2 cellular contexts compared by ENCODE assay signal in the genomic region with DNA sequence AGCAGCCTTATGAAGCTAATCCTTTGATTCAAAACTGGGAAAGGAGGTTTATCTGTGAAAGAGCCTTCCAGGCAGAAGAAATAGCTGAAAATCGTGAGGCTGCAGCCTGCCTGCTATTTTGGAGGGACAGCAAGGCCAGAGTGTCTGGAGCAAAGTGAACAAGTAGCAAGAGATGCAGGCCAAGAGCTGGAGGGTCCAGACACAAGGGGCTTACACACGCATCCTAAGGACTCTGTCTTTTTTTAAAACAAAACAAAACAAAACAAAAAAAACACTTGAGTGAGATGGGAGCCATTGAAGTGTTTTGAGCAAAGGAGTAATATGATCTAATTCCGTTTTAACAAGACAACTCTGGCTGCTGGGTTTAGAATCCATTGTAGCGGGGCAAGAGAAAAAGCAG.
TF ChIP-seq lines count a peak whose summit lies in the region.

No MANE protein-coding gene starts in this region.

TF ChIP-seq in GM23338, 12 proteins besides CTCF, POLR2A, EP300 and RAD21 (continued from another document):
- TF ChIP-seq, protein P1, sequence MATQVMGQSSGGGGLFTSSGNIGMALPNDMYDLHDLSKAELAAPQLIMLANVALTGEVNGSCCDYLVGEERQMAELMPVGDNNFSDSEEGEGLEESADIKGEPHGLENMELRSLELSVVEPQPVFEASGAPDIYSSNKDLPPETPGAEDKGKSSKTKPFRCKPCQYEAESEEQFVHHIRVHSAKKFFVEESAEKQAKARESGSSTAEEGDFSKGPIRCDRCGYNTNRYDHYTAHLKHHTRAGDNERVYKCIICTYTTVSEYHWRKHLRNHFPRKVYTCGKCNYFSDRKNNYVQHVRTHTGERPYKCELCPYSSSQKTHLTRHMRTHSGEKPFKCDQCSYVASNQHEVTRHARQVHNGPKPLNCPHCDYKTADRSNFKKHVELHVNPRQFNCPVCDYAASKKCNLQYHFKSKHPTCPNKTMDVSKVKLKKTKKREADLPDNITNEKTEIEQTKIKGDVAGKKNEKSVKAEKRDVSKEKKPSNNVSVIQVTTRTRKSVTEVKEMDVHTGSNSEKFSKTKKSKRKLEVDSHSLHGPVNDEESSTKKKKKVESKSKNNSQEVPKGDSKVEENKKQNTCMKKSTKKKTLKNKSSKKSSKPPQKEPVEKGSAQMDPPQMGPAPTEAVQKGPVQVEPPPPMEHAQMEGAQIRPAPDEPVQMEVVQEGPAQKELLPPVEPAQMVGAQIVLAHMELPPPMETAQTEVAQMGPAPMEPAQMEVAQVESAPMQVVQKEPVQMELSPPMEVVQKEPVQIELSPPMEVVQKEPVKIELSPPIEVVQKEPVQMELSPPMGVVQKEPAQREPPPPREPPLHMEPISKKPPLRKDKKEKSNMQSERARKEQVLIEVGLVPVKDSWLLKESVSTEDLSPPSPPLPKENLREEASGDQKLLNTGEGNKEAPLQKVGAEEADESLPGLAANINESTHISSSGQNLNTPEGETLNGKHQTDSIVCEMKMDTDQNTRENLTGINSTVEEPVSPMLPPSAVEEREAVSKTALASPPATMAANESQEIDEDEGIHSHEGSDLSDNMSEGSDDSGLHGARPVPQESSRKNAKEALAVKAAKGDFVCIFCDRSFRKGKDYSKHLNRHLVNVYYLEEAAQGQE (IDR thresholded peaks at IDR 0.05; ENCODE audit: unreplicated experiment) = no peak
- TF ChIP-seq EZH2phosphoT487 (IDR thresholded peaks at IDR 0.05; ENCODE audit: unreplicated experiment) (no peak), STAT1 (IDR thresholded peaks at IDR 0.05; ENCODE audit: unreplicated experiment) (no peak), POLR2AphosphoS5 (IDR thresholded peaks at IDR 0.05; ENCODE audit: low read depth) (no peak), ZNF331 (CRISPR knock-in tag; IDR thresholded peaks at IDR 0.05; ENCODE audit: low read depth) (no peak), ZNF114 (CRISPR knock-in tag; IDR thresholded peaks at IDR 0.05) (no peak), JUNB (IDR thresholded peaks at IDR 0.05; ENCODE audit: unreplicated experiment) (no peak), EZH2 (IDR thresholded peaks at IDR 0.05; ENCODE audit: low read depth, unreplicated experiment) (no peak)
- TF ChIP-seq, protein P2, sequence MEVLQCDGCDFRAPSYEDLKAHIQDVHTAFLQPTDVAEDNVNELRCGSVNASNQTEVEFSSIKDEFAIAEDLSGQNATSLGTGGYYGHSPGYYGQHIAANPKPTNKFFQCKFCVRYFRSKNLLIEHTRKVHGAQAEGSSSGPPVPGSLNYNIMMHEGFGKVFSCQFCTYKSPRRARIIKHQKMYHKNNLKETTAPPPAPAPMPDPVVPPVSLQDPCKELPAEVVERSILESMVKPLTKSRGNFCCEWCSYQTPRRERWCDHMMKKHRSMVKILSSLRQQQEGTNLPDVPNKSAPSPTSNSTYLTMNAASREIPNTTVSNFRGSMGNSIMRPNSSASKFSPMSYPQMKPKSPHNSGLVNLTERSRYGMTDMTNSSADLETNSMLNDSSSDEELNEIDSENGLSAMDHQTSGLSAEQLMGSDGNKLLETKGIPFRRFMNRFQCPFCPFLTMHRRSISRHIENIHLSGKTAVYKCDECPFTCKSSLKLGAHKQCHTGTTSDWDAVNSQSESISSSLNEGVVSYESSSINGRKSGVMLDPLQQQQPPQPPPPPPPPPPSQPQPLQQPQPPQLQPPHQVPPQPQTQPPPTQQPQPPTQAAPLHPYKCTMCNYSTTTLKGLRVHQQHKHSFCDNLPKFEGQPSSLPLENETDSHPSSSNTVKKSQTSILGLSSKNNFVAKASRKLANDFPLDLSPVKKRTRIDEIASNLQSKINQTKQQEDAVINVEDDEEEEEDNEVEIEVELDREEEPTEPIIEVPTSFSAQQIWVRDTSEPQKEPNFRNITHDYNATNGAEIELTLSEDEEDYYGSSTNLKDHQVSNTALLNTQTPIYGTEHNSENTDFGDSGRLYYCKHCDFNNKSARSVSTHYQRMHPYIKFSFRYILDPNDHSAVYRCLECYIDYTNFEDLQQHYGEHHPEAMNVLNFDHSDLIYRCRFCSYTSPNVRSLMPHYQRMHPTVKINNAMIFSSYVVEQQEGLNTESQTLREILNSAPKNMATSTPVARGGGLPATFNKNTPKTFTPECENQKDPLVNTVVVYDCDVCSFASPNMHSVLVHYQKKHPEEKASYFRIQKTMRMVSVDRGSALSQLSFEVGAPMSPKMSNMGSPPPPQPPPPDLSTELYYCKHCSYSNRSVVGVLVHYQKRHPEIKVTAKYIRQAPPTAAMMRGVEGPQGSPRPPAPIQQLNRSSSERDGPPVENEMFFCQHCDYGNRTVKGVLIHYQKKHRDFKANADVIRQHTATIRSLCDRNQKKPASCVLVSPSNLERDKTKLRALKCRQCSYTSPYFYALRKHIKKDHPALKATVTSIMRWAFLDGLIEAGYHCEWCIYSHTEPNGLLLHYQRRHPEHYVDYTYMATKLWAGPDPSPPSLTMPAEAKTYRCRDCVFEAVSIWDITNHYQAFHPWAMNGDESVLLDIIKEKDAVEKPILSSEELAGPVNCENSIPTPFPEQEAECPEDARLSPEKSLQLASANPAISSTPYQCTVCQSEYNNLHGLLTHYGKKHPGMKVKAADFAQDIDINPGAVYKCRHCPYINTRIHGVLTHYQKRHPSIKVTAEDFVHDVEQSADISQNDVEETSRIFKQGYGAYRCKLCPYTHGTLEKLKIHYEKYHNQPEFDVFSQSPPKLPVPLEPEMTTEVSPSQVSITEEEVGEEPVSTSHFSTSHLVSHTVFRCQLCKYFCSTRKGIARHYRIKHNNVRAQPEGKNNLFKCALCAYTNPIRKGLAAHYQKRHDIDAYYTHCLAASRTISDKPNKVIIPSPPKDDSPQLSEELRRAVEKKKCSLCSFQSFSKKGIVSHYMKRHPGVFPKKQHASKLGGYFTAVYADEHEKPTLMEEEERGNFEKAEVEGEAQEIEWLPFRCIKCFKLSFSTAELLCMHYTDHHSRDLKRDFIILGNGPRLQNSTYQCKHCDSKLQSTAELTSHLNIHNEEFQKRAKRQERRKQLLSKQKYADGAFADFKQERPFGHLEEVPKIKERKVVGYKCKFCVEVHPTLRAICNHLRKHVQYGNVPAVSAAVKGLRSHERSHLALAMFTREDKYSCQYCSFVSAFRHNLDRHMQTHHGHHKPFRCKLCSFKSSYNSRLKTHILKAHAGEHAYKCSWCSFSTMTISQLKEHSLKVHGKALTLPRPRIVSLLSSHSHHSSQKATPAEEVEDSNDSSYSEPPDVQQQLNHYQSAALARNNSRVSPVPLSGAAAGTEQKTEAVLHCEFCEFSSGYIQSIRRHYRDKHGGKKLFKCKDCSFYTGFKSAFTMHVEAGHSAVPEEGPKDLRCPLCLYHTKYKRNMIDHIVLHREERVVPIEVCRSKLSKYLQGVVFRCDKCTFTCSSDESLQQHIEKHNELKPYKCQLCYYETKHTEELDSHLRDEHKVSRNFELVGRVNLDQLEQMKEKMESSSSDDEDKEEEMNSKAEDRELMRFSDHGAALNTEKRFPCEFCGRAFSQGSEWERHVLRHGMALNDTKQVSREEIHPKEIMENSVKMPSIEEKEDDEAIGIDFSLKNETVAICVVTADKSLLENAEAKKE (CRISPR knock-in tag; IDR thresholded peaks at IDR 0.05) = no peak
TF ChIP-seq in GM23338: peak in this region for 0.

TF ChIP-seq in H1, 55 proteins besides CTCF, POLR2A, EP300 and RAD21 (continued from another document):
- TF ChIP-seq SUZ12 (IDR thresholded peaks at IDR 0.05; ENCODE audit: low read length) (no peak), ZNF274 (IDR thresholded peaks at IDR 0.05; ENCODE audit: borderline replicate concordance, extremely low read depth, low read length) (no peak), GABPA (IDR thresholded peaks at IDR 0.05; ENCODE audit: borderline replicate concordance, insufficient read depth, low read length) (no peak), TAF7 (optimal IDR thresholded peaks at IDR 0.05; ENCODE audit: borderline replicate concordance, low read depth, low read length) (no peak), NANOG (IDR thresholded peaks at IDR 0.05; ENCODE audit: insufficient read depth, low read depth, low read length, poor library complexity, severe bottlenecking) (no peak), YY1 (IDR thresholded peaks at IDR 0.05; ENCODE audit: low read depth, low read length) (no peak), MAFK (IDR thresholded peaks at IDR 0.05; ENCODE audit: low read depth, low read length) (no peak), POU5F1 (IDR thresholded peaks at IDR 0.05; ENCODE audit: low read depth, low read length) (no peak)
- TF ChIP-seq, protein P3, sequence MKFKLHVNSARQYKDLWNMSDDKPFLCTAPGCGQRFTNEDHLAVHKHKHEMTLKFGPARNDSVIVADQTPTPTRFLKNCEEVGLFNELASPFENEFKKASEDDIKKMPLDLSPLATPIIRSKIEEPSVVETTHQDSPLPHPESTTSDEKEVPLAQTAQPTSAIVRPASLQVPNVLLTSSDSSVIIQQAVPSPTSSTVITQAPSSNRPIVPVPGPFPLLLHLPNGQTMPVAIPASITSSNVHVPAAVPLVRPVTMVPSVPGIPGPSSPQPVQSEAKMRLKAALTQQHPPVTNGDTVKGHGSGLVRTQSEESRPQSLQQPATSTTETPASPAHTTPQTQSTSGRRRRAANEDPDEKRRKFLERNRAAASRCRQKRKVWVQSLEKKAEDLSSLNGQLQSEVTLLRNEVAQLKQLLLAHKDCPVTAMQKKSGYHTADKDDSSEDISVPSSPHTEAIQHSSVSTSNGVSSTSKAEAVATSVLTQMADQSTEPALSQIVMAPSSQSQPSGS (IDR thresholded peaks at IDR 0.05; ENCODE audit: low read length) = no peak
